Comparison of ENCODE assay signal across 8 cellular contexts in the genomic region with DNA sequence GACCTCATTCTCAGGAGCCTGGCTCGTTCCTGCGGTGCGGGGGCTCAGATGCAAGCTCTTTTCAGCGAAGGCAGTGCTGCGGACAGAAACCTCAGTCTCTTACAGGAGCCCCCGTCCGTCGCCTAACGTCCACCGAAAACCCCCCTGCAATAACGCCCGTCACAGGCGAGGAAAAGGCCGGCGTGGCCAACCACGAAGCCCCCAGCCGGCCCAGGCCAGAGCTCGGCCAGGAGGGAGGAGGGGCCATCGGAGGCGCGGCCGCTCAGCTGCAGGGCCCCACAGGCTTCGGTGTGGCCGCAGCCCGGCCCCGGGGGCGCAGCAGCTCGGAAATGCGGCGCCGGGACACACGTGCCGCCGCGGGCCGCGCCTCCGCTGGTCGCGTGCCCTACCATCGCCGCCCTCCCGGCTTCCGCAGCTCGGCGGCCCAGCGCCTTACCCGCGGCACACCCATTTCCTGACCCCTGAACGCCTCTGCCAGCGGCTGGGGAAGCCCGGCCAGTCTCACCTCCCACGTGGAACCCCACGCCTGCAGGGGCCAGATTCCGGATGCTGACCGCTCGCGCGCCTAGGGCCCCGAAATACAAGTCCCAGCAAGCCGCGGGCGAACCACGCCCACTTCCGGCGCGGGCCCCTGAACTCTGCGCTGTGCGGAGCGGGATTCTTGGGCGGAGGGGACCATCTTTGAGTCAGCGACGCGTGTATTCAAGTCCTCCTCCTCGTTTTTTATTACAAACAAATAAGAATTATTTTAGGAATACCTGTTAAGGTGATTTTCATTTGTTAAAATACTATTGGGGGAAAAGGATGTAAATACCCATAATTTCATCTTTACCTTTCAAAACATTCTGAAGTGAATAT. TPM values are rescaled to one million over a fixed set of nuclear protein-coding genes. Genes with fewer than 3 reads are reported as not detected.
DNase-seq lines count a peak whose midpoint lies in the region; ATAC-seq and TF ChIP-seq lines count a peak whose summit lies in the region.

Gene ZNF239 (minus strand): TSS at position 582 of the 858 bp plus-strand sequence. CDS start 16,537 bp downstream, outside the sequence.

- H3K27me3 ChIP-seq in lung (ENCODE audit: control insufficient read depth, insufficient read depth): no peaks in the 10 kb centered on the region

- peaks cover 41% of the 10 kb centered on the region for H3K9me3 Mint-ChIP-seq in activated CD8-positive, alpha-beta T cell treated with anti-CD3 and anti-CD28 coated beads, Interleukin-2, amount 10 ng/mL, durations not matched to agents 7 days and 5 days (ENCODE audit: insufficient read depth)

- in situ Hi-C loops in GM13976 (cut with MboI; ENCODE audit: low sequenced_read_pairs, unreplicated experiment): no loop called here

- peaks cover 4 to 5% of the 10 kb centered on the region in 2 donors for H3K4me1 ChIP-seq in lung (ENCODE audit: control insufficient read depth in 2 of 2, insufficient read depth in 2 of 2, low read length in 2 of 2)

- H3K27me3 Mint-ChIP-seq in activated CD8-positive, alpha-beta T cell treated with anti-CD3 and anti-CD28 coated beads, Interleukin-2, amount 10 ng/mL, durations not matched to agents 7 days and 5 days (ENCODE audit: low read depth): no peaks in the 10 kb centered on the region

- DNase-seq in GM13976 (ENCODE audit: low spot score): peak; percentile 80
- peak; percentile 46 for DNase-seq in NCI-H446 treated with DMSO at 0.1 percent for 48 hours (lab: John Stamatoyannopoulos, UW)
- peak; percentile 80 for DNase-seq in activated CD8-positive, alpha-beta T cell treated with anti-CD3 and anti-CD28 coated beads, Interleukin-2, amount 10 ng/mL, durations not matched to agents 7 days and 5 days
- peak; percentile 62 for DNase-seq in effector CD4-positive, alpha-beta T cell
- DNase-seq in lung (ENCODE audit: low spot score): peak; percentile 90
- peak; percentile 75 to 77 for DNase-seq in stimulated activated CD4-positive, alpha-beta T cell treated with anti-CD3 and anti-CD28 coated beads, Interleukin-4, amount 100 ng/mL, for 48 hours (ENCODE audit: low read depth in 2 of 2)
- DNase-seq in NK-92 treated with Interleukin-12 subunit alpha and Interleukin-12 subunit beta, amount 100 ng/mL, for 24 hours (lab: John Stamatoyannopoulos, UW): no peak

- ATAC-seq in HG02763 (IDR thresholded peaks at IDR 0.05; ENCODE audit: unreplicated experiment): peak; percentile 97
- peak; percentile 82 for ATAC-seq in activated CD8-positive, alpha-beta T cell treated with anti-CD3 and anti-CD28 coated beads, Interleukin-2, amount 10 ng/mL, durations not matched to agents 7 days and 5 days
- ATAC-seq in lung (ENCODE audit: insufficient read depth, low FRiP score): peak; percentile 95

- H3K4me1 Mint-ChIP-seq in activated CD8-positive, alpha-beta T cell treated with anti-CD3 and anti-CD28 coated beads, Interleukin-2, amount 10 ng/mL, durations not matched to agents 7 days and 5 days (ENCODE audit: low read depth): peaks cover 42% of the 10 kb centered on the region

- H3K36me3 ChIP-seq in lung (ENCODE audit: control insufficient read depth in 2 of 2, insufficient read depth in 2 of 2, low read length in 2 of 2): no peaks in the 10 kb centered on the region

- WGBS in lung, 2 donors: 7 to 8% methylated on average over 74 to 75 of the region's 75 CpGs

- TF ChIP-seq CTCF in GM13976 (IDR thresholded peaks at IDR 0.05; ENCODE audit: borderline replicate concordance, control extremely low read depth, extremely low read depth, insufficient read depth, missing control alignments): no peak
- no peak for TF ChIP-seq CTCF in lung (IDR thresholded peaks at IDR 0.05; ENCODE audit: control extremely low read depth, extremely low read depth)

- POLR2A ChIA-PET in activated CD8-positive, alpha-beta T cell treated with anti-CD3 and anti-CD28 coated beads, Interleukin-2, amount 10 ng/mL, durations not matched to agents 7 days and 5 days (lab: Charles Lee): no interaction called here

- peak within 1 kb of the TSS; percentile 51 for H3K4me3 Mint-ChIP-seq in activated CD8-positive, alpha-beta T cell treated with anti-CD3 and anti-CD28 coated beads, Interleukin-2, amount 10 ng/mL, durations not matched to agents 7 days and 5 days

- peak within 1 kb of the TSS; percentile 27 for H3K27ac Mint-ChIP-seq in activated CD8-positive, alpha-beta T cell treated with anti-CD3 and anti-CD28 coated beads, Interleukin-2, amount 10 ng/mL, durations not matched to agents 7 days and 5 days

- peak within 1 kb of the TSS; percentile 53 for H3K4me3 ChIP-seq in lung

- peaks cover 39% of the 10 kb centered on the region for H3K36me3 Mint-ChIP-seq in activated CD8-positive, alpha-beta T cell treated with anti-CD3 and anti-CD28 coated beads, Interleukin-2, amount 10 ng/mL, durations not matched to agents 7 days and 5 days (ENCODE audit: low read depth)

- peaks cover 0 to 2% of the 10 kb centered on the region in 2 donors for H3K9me3 ChIP-seq in lung (ENCODE audit: control insufficient read depth in 2 of 2, insufficient read depth in 1 of 2, low read length in 1 of 2)

- peak within 1 kb of the TSS; percentile 62 to 80 for H3K27ac ChIP-seq in lung (ENCODE audit: low read depth in 1 of 2, low read length in 1 of 2)

- CTCF ChIA-PET in activated CD8-positive, alpha-beta T cell treated with anti-CD3 and anti-CD28 coated beads, Interleukin-2, amount 10 ng/mL, durations not matched to agents 7 days and 5 days (lab: Charles Lee): no interaction called here

RNA-seq across cellular contexts. Expression of gene ZNF239, which starts in this region (rescaled TPM):
- total RNA-seq in activated CD8-positive, alpha-beta T cell treated with anti-CD3 and anti-CD28 coated beads, Interleukin-2, amount 10 ng/mL, durations not matched to agents 7 days and 5 days: 1 to 10 TPM in 1 of 2 experiments, under 1 TPM in 1; 0.52 to 1.1 TPM
- 1 to 10 TPM; 3.5 to 4.2 TPM for total RNA-seq in lung
- 1 to 10 TPM; 1.8 to 2.1 TPM for polyA plus RNA-seq in lung
